In the genomic region with DNA sequence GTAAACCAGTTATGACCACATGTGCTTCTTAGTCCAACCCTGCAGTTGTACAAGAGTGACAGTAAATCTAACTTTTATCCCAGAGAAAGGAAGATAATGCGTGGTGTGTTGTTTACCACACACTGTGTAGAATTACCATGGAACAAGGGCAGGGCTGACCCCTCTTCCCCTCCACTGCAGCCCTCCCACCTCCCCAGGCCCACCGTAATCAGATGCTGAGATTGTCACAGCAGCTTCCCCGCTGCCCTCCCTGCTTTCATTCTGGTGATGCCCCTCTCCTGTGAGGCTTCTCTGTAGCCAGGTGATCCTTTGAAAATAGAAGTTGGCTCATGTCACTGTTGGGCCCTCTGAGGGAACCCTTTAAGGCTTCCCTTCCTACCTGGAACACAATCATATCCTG, we compare ENCODE assay signal across 21 cellular contexts.
"Had no signal": no experiment of that assay in that cellular context is flagged by ENCODE, and none has a peak within 500 bp of the region (broad histone marks: within the 10 kb centered on the region; RNA-seq: fewer than 3 reads in every experiment).

No MANE protein-coding gene starts in this region.

- DNase-seq: activated CD4-positive, alpha-beta memory T cell treated with anti-CD3 and anti-CD28 coated beads for 36 hours; activated CD4-positive, alpha-beta T cell treated with anti-CD3 and anti-CD28 coated beads, Interleukin-2, amount 10 ng/mL, durations not matched to agents 7 days and 5 days; activated CD4-positive, CD25-positive, alpha-beta regulatory T cell; activated CD8-positive, alpha-beta memory T cell treated with anti-CD3 and anti-CD28 coated beads for 24 hours; activated gamma-delta T cell treated with Interleukin-2 at 50 U/mL for 16 hours; activated naive CD4-positive, alpha-beta T cell treated with anti-CD3 and anti-CD28 coated beads, Interleukin-2, amount 10 ng/mL, durations not matched to agents 7 days and 5 days; activated naive CD8-positive, alpha-beta T cell treated with anti-CD3 and anti-CD28 coated beads for 36 hours; activated T-cell treated with anti-CD3 and anti-CD28 coated beads, Interleukin-2, amount 50 U/mL, for 48 hours; Karpas-422; NCI-H1048; NCI-H1930; NCI-H2171; NCI-H226; OCI-M1; Peyer's patch; Right ventricle myocardium superior; SJCRH30; SK-N-SH; T-helper 1 cell had no signal

- H3K36me3 Mint-ChIP-seq: activated CD4-positive, alpha-beta memory T cell treated with anti-CD3 and anti-CD28 coated beads for 36 hours; activated naive CD4-positive, alpha-beta T cell treated with anti-CD3 and anti-CD28 coated beads, Interleukin-2, amount 10 ng/mL, durations not matched to agents 7 days and 5 days had no signal

- H3K4me1 Mint-ChIP-seq: activated CD4-positive, alpha-beta T cell treated with anti-CD3 and anti-CD28 coated beads, Interleukin-2, amount 10 ng/mL, durations not matched to agents 7 days and 5 days; activated naive CD4-positive, alpha-beta T cell treated with anti-CD3 and anti-CD28 coated beads, Interleukin-2, amount 10 ng/mL, durations not matched to agents 7 days and 5 days; activated naive CD8-positive, alpha-beta T cell treated with anti-CD3 and anti-CD28 coated beads for 36 hours had no signal

- H3K9me3 Mint-ChIP-seq: activated CD4-positive, alpha-beta memory T cell treated with anti-CD3 and anti-CD28 coated beads for 36 hours; activated CD4-positive, alpha-beta T cell treated with anti-CD3 and anti-CD28 coated beads, Interleukin-2, amount 10 ng/mL, durations not matched to agents 7 days and 5 days; activated naive CD4-positive, alpha-beta T cell treated with anti-CD3 and anti-CD28 coated beads, Interleukin-2, amount 10 ng/mL, durations not matched to agents 7 days and 5 days; activated naive CD8-positive, alpha-beta T cell treated with anti-CD3 and anti-CD28 coated beads for 36 hours; activated T-helper 2 cell treated with anti-CD3 and anti-CD28 coated beads, Interferon-gamma antibody, Interleukin-2, Interleukin-4, amounts not matched to agents 10 μg/mL and 5 μg/mL and 100 μg/mL, durations not matched to agents 14 hours and 24 hours and 36 hours had no signal

- H3K4me3 Mint-ChIP-seq: activated CD4-positive, alpha-beta memory T cell treated with anti-CD3 and anti-CD28 coated beads for 36 hours; activated CD4-positive, alpha-beta T cell treated with anti-CD3 and anti-CD28 coated beads, Interleukin-2, amount 10 ng/mL, durations not matched to agents 7 days and 5 days; activated naive CD4-positive, alpha-beta T cell treated with anti-CD3 and anti-CD28 coated beads, Interleukin-2, amount 10 ng/mL, durations not matched to agents 7 days and 5 days; activated naive CD8-positive, alpha-beta T cell treated with anti-CD3 and anti-CD28 coated beads for 36 hours had no signal

- H3K27me3 Mint-ChIP-seq: activated CD4-positive, alpha-beta memory T cell treated with anti-CD3 and anti-CD28 coated beads for 36 hours; activated CD4-positive, alpha-beta T cell treated with anti-CD3 and anti-CD28 coated beads, Interleukin-2, amount 10 ng/mL, durations not matched to agents 7 days and 5 days; activated naive CD4-positive, alpha-beta T cell treated with anti-CD3 and anti-CD28 coated beads, Interleukin-2, amount 10 ng/mL, durations not matched to agents 7 days and 5 days; activated naive CD8-positive, alpha-beta T cell treated with anti-CD3 and anti-CD28 coated beads for 36 hours had no signal

- H3K27ac Mint-ChIP-seq: activated CD4-positive, alpha-beta memory T cell treated with anti-CD3 and anti-CD28 coated beads for 36 hours; activated naive CD4-positive, alpha-beta T cell treated with anti-CD3 and anti-CD28 coated beads, Interleukin-2, amount 10 ng/mL, durations not matched to agents 7 days and 5 days; activated naive CD8-positive, alpha-beta T cell treated with anti-CD3 and anti-CD28 coated beads for 36 hours; activated T-helper 2 cell treated with anti-CD3 and anti-CD28 coated beads, Interferon-gamma antibody, Interleukin-2, Interleukin-4, amounts not matched to agents 10 μg/mL and 5 μg/mL and 100 μg/mL, durations not matched to agents 14 hours and 24 hours and 36 hours had no signal

- ATAC-seq: K562 had no signal
